ENCODE assay signal across 19 cellular contexts in genomic region chr19:58469241-58470013, GRCh38. TPM values are rescaled to one million over a fixed set of nuclear protein-coding genes. Genes with fewer than 3 reads are reported as not detected.
DNase-seq lines count a peak whose midpoint lies in the region; ATAC-seq and TF ChIP-seq lines count a peak whose summit lies in the region.
"Had no signal": no experiment of that assay in that cellular context is flagged by ENCODE, and none has a peak within 500 bp of the region (broad histone marks: within the 10 kb centered on the region; RNA-seq: fewer than 3 reads in every experiment).

No MANE protein-coding gene starts in this region.

- DNase-seq in activated T-cell treated with anti-CD3 and anti-CD28 coated beads, Interleukin-2, amount 50 U/mL, for 24 hours, result no peak
- DNase-seq in activated T-cell treated with anti-CD3 and anti-CD28 coated beads, Interleukin-2, amount 50 U/mL, for 1 hour, result no peak
- DNase-seq in T-cell (no peak), immature natural killer cell (no peak), osteocyte (ENCODE audit: extremely low spot score, unreplicated experiment) (no peak), NCI-H1930 (lab: John Stamatoyannopoulos, UW) (no peak), NCI-H1417 treated with DMSO at 0.1 percent for 48 hours (lab: John Stamatoyannopoulos, UW) (no peak)
- DNase-seq in effector CD8-positive, alpha-beta T cell (lab: John Stamatoyannopoulos, UW), result no peak
- DNase-seq: activated CD8-positive, alpha-beta memory T cell treated with anti-CD3 and anti-CD28 coated beads, Interleukin-2, amount 10 ng/mL, durations not matched to agents 7 days and 5 days; DMS53; mesenchymal stem cell; NCI-H82; PC-3; SIG-M5; stimulated activated naive CD8-positive, alpha-beta T cell treated with anti-CD3 and anti-CD28 coated beads, Interleukin-15, Interleukin-2, amounts not matched to agents 100 U/mL and 50 U/mL, for 24 hours; T-helper 2 cell; thyroid gland had no signal

- POLR2A ChIA-PET in T-cell (lab: Charles Lee), result no interaction called here

- TF ChIP-seq CTCF in osteocyte (IDR thresholded peaks at IDR 0.05), result no peak

- H3K27me3 Mint-ChIP-seq in activated T-cell treated with anti-CD3 and anti-CD28 coated beads, Interleukin-2, amount 50 U/mL, for 24 hours, result peaks cover 3% of the 10 kb centered on the region
- H3K27me3 Mint-ChIP-seq in T-cell, result no peaks in the 10 kb centered on the region
- peaks cover 0 to 11% (median 6%) of the 10 kb centered on the region in 3 donors for H3K27me3 Mint-ChIP-seq in immature natural killer cell (ENCODE audit: low read depth in 3 of 3)
- no peaks in the 10 kb centered on the region for H3K27me3 Mint-ChIP-seq in osteocyte (ENCODE audit: unreplicated experiment)

- peak overlapping the region; percentile 47 for H3K27ac Mint-ChIP-seq in activated T-cell treated with anti-CD3 and anti-CD28 coated beads, Interleukin-2, amount 50 U/mL, for 24 hours
- no peak overlapping the region for H3K27ac Mint-ChIP-seq in T-cell
- H3K27ac Mint-ChIP-seq in immature natural killer cell, result peak overlapping the region in 3 of 6 donors; percentile 45 to 87 (median 61)
- no peak overlapping the region for H3K27ac Mint-ChIP-seq in osteocyte (ENCODE audit: unreplicated experiment)

- peaks cover 61% of the 10 kb centered on the region for H3K36me3 Mint-ChIP-seq in activated T-cell treated with anti-CD3 and anti-CD28 coated beads, Interleukin-2, amount 50 U/mL, for 24 hours (ENCODE audit: low read depth)
- H3K36me3 Mint-ChIP-seq in T-cell (peaks cover 14% of the 10 kb centered on the region), immature natural killer cell (no peaks in the 10 kb centered on the region), osteocyte (ENCODE audit: unreplicated experiment) (peaks cover 11% of the 10 kb centered on the region)

- ATAC-seq in T-cell (replicated peaks in 1 of 4), result no peak
- ATAC-seq: activated CD8-positive, alpha-beta memory T cell treated with anti-CD3 and anti-CD28 coated beads, Interleukin-2, amount 10 ng/mL, durations not matched to agents 7 days and 5 days; GM12878; PC-3; stimulated activated naive CD8-positive, alpha-beta T cell treated with anti-CD3 and anti-CD28 coated beads, Interleukin-15, Interleukin-2, amounts not matched to agents 100 U/mL and 50 U/mL, for 24 hours had no signal

- peaks cover 31% of the 10 kb centered on the region for H3K4me1 Mint-ChIP-seq in activated T-cell treated with anti-CD3 and anti-CD28 coated beads, Interleukin-2, amount 50 U/mL, for 24 hours (ENCODE audit: low read depth)
- peaks cover 17 to 31% (median 23%) of the 10 kb centered on the region in 3 donors for H3K4me1 Mint-ChIP-seq in T-cell
- peaks cover 25 to 35% of the 10 kb centered on the region in 2 donors for H3K4me1 Mint-ChIP-seq in immature natural killer cell
- peaks cover 19% of the 10 kb centered on the region for H3K4me1 Mint-ChIP-seq in osteocyte (ENCODE audit: unreplicated experiment)

- no peaks in the 10 kb centered on the region for H3K9me3 Mint-ChIP-seq in activated T-cell treated with anti-CD3 and anti-CD28 coated beads, Interleukin-2, amount 50 U/mL, for 24 hours
- H3K9me3 Mint-ChIP-seq in T-cell (no peaks in the 10 kb centered on the region), immature natural killer cell (no peaks in the 10 kb centered on the region), osteocyte (ENCODE audit: unreplicated experiment) (no peaks in the 10 kb centered on the region)

- CTCF ChIA-PET in T-cell (lab: Charles Lee), result interaction anchor here in 1 of 2 donors (1.2 kb wide), 1 partner anchor 11 kb away, joined by 4 read pairs; no protein-coding TSS in a partner anchor

- peak overlapping the region; percentile 90 for H3K4me3 Mint-ChIP-seq in activated T-cell treated with anti-CD3 and anti-CD28 coated beads, Interleukin-2, amount 50 U/mL, for 24 hours
- H3K4me3 Mint-ChIP-seq in T-cell, result peak overlapping the region; percentile 17 to 87 (median 86)
- peak overlapping the region in 4 of 5 donors; percentile 13 to 86 (median 77) for H3K4me3 Mint-ChIP-seq in immature natural killer cell
- peak overlapping the region; percentile 80 for H3K4me3 Mint-ChIP-seq in osteocyte (ENCODE audit: unreplicated experiment)
- H3K4me3 Mint-ChIP-seq: CD14-positive monocyte had no signal

RNA-seq across cellular contexts. Expression of gene ZNF324, which starts 2.5 kb away (rescaled TPM):
- total RNA-seq in T-cell (10 to 100 TPM; 17.9 to 33.2 (median 28.2) TPM), osteocyte (12.9 and 14.8 TPM in 2 replicates)
- 10 to 100 TPM in 2 of 3 donors, 1 to 10 TPM in 1; 5.8 to 13.8 (median 11.4) TPM for polyA plus RNA-seq in immature natural killer cell

RNA-seq across cellular contexts. Expression of gene ZNF446, which starts 6.7 kb away (rescaled TPM):
- total RNA-seq in T-cell, result 10 to 100 TPM; 12.0 to 20.5 (median 18.9) TPM
- polyA plus RNA-seq in immature natural killer cell, result 1 to 10 TPM; 2.3 to 3.6 (median 2.5) TPM
- total RNA-seq in osteocyte, result 15.5 and 15.9 TPM in 2 replicates

RNA-seq across cellular contexts. Expression of gene ZNF324B, which starts 18.0 kb away (rescaled TPM):
- 10 to 100 TPM in 4 of 5 donors, 1 to 10 TPM in 1; 9.5 to 17.2 (median 15.7) TPM for total RNA-seq in T-cell
- polyA plus RNA-seq in immature natural killer cell, result 1 to 10 TPM in 2 of 3 donors, not detected in 1; 1.1 to 2.0 TPM
- 7.4 and 8.2 TPM in 2 replicates for total RNA-seq in osteocyte

RNA-seq across cellular contexts. Expression of gene ZNF132, which starts 29.5 kb away (rescaled TPM):
- total RNA-seq in T-cell (1 to 10 TPM; 1.4 to 8.5 (median 4.9) TPM), osteocyte (0.71 and 1.2 TPM in 2 replicates)
- polyA plus RNA-seq in immature natural killer cell, result 1 to 10 TPM in 1 of 3 donors, under 1 TPM in 1, not detected in 1; 0.60 to 1.2 TPM
- total RNA-seq: PC-3 had no signal

RNA-seq across cellular contexts. Expression of gene SLC27A5, which starts 42.4 kb away (rescaled TPM):
- total RNA-seq in T-cell (10 to 100 TPM in 4 of 5 donors, 1 to 10 TPM in 1; 8.4 to 18.3 (median 14.6) TPM), osteocyte (7.5 and 8.8 TPM in 2 replicates)
- 10 to 100 TPM in 2 of 3 donors, 1 to 10 TPM in 1; 7.6 to 23.7 (median 14.8) TPM for polyA plus RNA-seq in immature natural killer cell
